In the genomic region with DNA sequence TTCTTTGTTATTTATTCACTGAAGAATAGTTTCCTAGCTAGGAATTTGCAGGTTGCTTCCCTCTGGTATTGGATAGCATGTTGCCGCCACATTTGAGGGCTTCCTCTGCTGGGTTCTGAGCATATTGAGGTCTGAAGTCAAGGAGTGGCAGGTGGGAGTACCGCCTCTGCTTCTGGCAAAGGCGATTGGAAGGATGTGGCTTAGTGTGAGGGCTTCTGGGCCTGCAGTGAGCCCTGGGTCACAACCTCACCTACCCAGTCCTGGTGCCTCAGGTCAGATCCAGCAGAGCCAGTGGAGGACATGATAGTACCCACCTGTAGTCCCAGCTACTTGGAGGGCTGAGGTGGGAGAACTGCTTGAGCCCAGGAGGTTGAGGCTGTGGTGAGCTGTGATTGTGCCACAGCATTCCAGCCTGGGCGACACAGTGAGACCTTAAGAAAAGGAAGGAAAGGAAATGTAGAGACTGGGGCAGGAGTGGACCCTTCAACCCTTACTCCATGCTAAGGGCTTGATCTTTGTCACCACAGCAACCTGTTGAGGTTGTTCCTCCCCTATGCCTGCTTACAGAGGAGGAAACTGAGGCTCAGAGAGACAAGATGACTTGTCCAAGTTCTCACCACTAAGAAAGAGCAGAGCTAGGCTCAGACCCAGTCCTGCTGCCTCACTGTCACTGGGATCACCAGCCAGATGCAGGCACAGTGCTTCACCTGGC, we compare ENCODE assay signal across 28 cellular contexts. TPM values are rescaled to one million over a fixed set of nuclear protein-coding genes. Genes with fewer than 3 reads are reported as not detected.
DNase-seq lines count a peak whose midpoint lies in the region; ATAC-seq, FAIRE-seq and TF ChIP-seq lines count a peak whose summit lies in the region.
"Had no signal": no experiment of that assay in that cellular context is flagged by ENCODE, and none has a peak within 500 bp of the region (broad histone marks: within the 10 kb centered on the region; RNA-seq: fewer than 3 reads in every experiment).

No MANE protein-coding gene starts in this region.

- peak overlapping the region in 2 of 3 experiments; percentile 40 to 69 for H3K27ac Mint-ChIP-seq in nephron
- H3K27ac Mint-ChIP-seq: activated naive CD8-positive, alpha-beta T cell treated with anti-CD3 and anti-CD28 coated beads for 36 hours; HFFc6; T-helper 17 cell had no signal

- H3K4me1 Mint-ChIP-seq in nephron, result peaks cover 29% of the 10 kb centered on the region

- ATAC-seq in upper lobe of left lung (ENCODE audit: low FRiP score in 2 of 2) (no peak), HG02884 (IDR thresholded peaks at IDR 0.05; ENCODE audit: unreplicated experiment) (no peak), GM19035 (IDR thresholded peaks at IDR 0.05; ENCODE audit: unreplicated experiment) (no peak)

- H3K4me3 ChIP-seq in bronchial epithelial cell (ENCODE audit: low read depth, low read length) (no peak overlapping the region), upper lobe of left lung (no peak overlapping the region)
- H3K4me3 ChIP-seq: A549, GM23248, vagina had no signal

- H3K9me3 ChIP-seq in upper lobe of left lung, result no peaks in the 10 kb centered on the region
- H3K9me3 ChIP-seq: A549, vagina had no signal

- no peak for TF ChIP-seq CTCF in bronchial epithelial cell (IDR thresholded peaks at IDR 0.05; ENCODE audit: insufficient read depth, low read length, severe bottlenecking)
- TF ChIP-seq CTCF in nephron (IDR thresholded peaks at IDR 0.05; ENCODE audit: unreplicated experiment in 3 of 3), result no peak
- TF ChIP-seq CTCF in upper lobe of left lung (IDR thresholded peaks at IDR 0.05), result no peak

- no peak overlapping the region for H3K4me3 Mint-ChIP-seq in nephron
- H3K4me3 Mint-ChIP-seq: activated naive CD8-positive, alpha-beta T cell treated with anti-CD3 and anti-CD28 coated beads for 36 hours; HFFc6; naive thymus-derived CD8-positive, alpha-beta T cell; T-helper 17 cell had no signal

- peak; percentile 23 for FAIRE-seq in bronchial epithelial cell (lab: Jason Lieb, UNC)
- FAIRE-seq: A549, frontal cortex had no signal

- no peak for TF ChIP-seq POLR2A in upper lobe of left lung (IDR thresholded peaks at IDR 0.05)

- DNase-seq in activated effector memory CD4-positive, alpha-beta T cell treated with anti-CD3 and anti-CD28 coated beads, Interleukin-2, amount 50 U/mL, for 16 hours, result peak; percentile 36
- DNase-seq in activated effector memory CD4-positive, alpha-beta T cell treated with Interleukin-2 at 50 U/mL for 16 hours, result no peak
- DNase-seq in bronchial epithelial cell (ENCODE audit: low read depth) (no peak), upper lobe of left lung (no peak), NCI-H526 treated with DMSO at 0.1 percent for 48 hours (lab: John Stamatoyannopoulos, UW) (no peak)
- DNase-seq: activated gamma-delta T cell, DMS79, NCI-H1105 treated with DMSO at 0.1 percent for 48 hours, NCI-H1930 had no signal

- H3K27ac ChIP-seq in upper lobe of left lung, result peak overlapping the region in 3 of 4 donors; percentile 10 to 38 (median 12)
- H3K27ac ChIP-seq: A549, GM23248 had no signal

- 91 to 100% methylated on average over 4 of the region's 4 CpGs for WGBS in upper lobe of left lung, 2 donors

- H3K27me3 Mint-ChIP-seq in nephron (ENCODE audit: low read depth), result no peaks in the 10 kb centered on the region
- H3K27me3 Mint-ChIP-seq: activated naive CD8-positive, alpha-beta T cell treated with anti-CD3 and anti-CD28 coated beads for 36 hours; naive thymus-derived CD8-positive, alpha-beta T cell; T-helper 17 cell had no signal

- H3K9me3 Mint-ChIP-seq in nephron, result no peaks in the 10 kb centered on the region
- H3K9me3 Mint-ChIP-seq: HFFc6; naive thymus-derived CD8-positive, alpha-beta T cell had no signal

- no peaks in the 10 kb centered on the region for H3K27me3 ChIP-seq in bronchial epithelial cell (ENCODE audit: control insufficient read depth, insufficient read depth, low read length)
- H3K27me3 ChIP-seq in upper lobe of left lung, result no peaks in the 10 kb centered on the region
- H3K27me3 ChIP-seq: vagina had no signal

- H3K36me3 ChIP-seq in bronchial epithelial cell (ENCODE audit: control insufficient read depth, insufficient read depth, low read length) (peaks cover 4% of the 10 kb centered on the region), upper lobe of left lung (peaks cover 0 to 41% (median 15%) of the 10 kb centered on the region in 4 donors)

- H3K4me1 ChIP-seq in upper lobe of left lung, result peaks cover 15 to 47% (median 31%) of the 10 kb centered on the region in 4 donors
- H3K4me1 ChIP-seq: A549 had no signal

- no peak for TF ChIP-seq EP300 in upper lobe of left lung (IDR thresholded peaks at IDR 0.05)

- peaks cover 84% of the 10 kb centered on the region for H3K36me3 Mint-ChIP-seq in nephron (ENCODE audit: low read depth)

RNA-seq across cellular contexts. Expression of a gene that starts 22.8 kb away (rescaled TPM):
- not detected in 2 replicates for total RNA-seq in bronchial epithelial cell
- under 1 TPM in 2 of 6 donors, not detected in 4; 0.79 to 0.91 TPM for total RNA-seq in upper lobe of left lung
- total RNA-seq: activated CD8-positive, alpha-beta memory T cell treated with anti-CD3 and anti-CD28 coated beads for 36 hours; activated naive CD8-positive, alpha-beta T cell treated with anti-CD3 and anti-CD28 coated beads for 36 hours; Calu3; frontal cortex; GM23248; HFFc6; HT1080; kidney epithelial cell; lower leg skin; naive thymus-derived CD8-positive, alpha-beta T cell; occipital lobe; skeletal muscle tissue; temporal lobe; vagina had no signal

RNA-seq across cellular contexts. Expression of a gene that starts 41.8 kb away (rescaled TPM):
- total RNA-seq in bronchial epithelial cell (0.51 and 1.1 TPM in 2 replicates), upper lobe of left lung (10 to 100 TPM; 14.9 to 41.0 (median 21.3) TPM)
